In genomic region chr2:241701405-241702154, GRCh38 we compare ENCODE assay signal across 8 cellular contexts. TPM values are rescaled to one million over a fixed set of nuclear protein-coding genes. Genes with fewer than 3 reads are reported as not detected.
A peak's percentile ranks its signal among the peaks of the same experiment; 100 is the strongest.
DNase-seq lines count a peak whose midpoint lies in the region; ATAC-seq and TF ChIP-seq lines count a peak whose summit lies in the region.

Gene ING5 (plus strand): TSS chr2:241702039. CDS start chr2:241702066, 27 bp downstream.

- peaks cover 12 to 41% (median 26%) of the 10 kb centered on the region in 4 donors for H3K4me1 Mint-ChIP-seq in CD4-positive, alpha-beta memory T cell
- H3K4me1 Mint-ChIP-seq in activated CD8-positive, alpha-beta T cell treated with anti-CD3 and anti-CD28 coated beads, Interleukin-2, amount 10 ng/mL, durations not matched to agents 7 days and 5 days (ENCODE audit: low read depth), result peaks cover 24% of the 10 kb centered on the region

- H3K4me1 ChIP-seq in CD4-positive, alpha-beta memory T cell (ENCODE audit: insufficient read depth, low read length), result peaks cover 14% of the 10 kb centered on the region
- H3K4me1 ChIP-seq in ectodermal cell (ENCODE audit: control insufficient read depth, insufficient read depth, low read length), result peaks cover 7% of the 10 kb centered on the region
- peaks cover 0 to 5% of the 10 kb centered on the region in 2 donors for H3K4me1 ChIP-seq in lung (ENCODE audit: control insufficient read depth in 2 of 2, insufficient read depth in 2 of 2, low read length in 2 of 2)

- H3K27ac Mint-ChIP-seq in CD4-positive, alpha-beta memory T cell, result peak within 1 kb of the TSS; percentile 87 to 95 (median 90)
- peak within 1 kb of the TSS; percentile 90 for H3K27ac Mint-ChIP-seq in activated CD8-positive, alpha-beta T cell treated with anti-CD3 and anti-CD28 coated beads, Interleukin-2, amount 10 ng/mL, durations not matched to agents 7 days and 5 days

- H3K36me3 Mint-ChIP-seq in CD4-positive, alpha-beta memory T cell, result peaks cover 15 to 23% of the 10 kb centered on the region in 2 donors
- H3K36me3 Mint-ChIP-seq in activated CD8-positive, alpha-beta T cell treated with anti-CD3 and anti-CD28 coated beads, Interleukin-2, amount 10 ng/mL, durations not matched to agents 7 days and 5 days (ENCODE audit: low read depth), result peaks cover 20% of the 10 kb centered on the region

- CTCF ChIA-PET in CD4-positive, alpha-beta memory T cell (lab: Charles Lee; ENCODE audit: partially characterized antibody), result interaction anchor here (0.9 to 6.0 kb wide), 6 partner anchors 9 to 177 kb away, joined by 4 to 42 read pairs (median 21); partner anchors contain the start of genes D2HGDH and DTYMK
- CTCF ChIA-PET in activated CD8-positive, alpha-beta T cell treated with anti-CD3 and anti-CD28 coated beads, Interleukin-2, amount 10 ng/mL, durations not matched to agents 7 days and 5 days (lab: Charles Lee), result interaction anchor here (0.6 to 4.8 kb wide), 18 partner anchors 10 to 185 kb away, joined by 3 to 22 read pairs (median 4); partner anchors contain the start of genes ATG4B, D2HGDH and DTYMK

- no peak for TF ChIP-seq CTCF in lung (IDR thresholded peaks at IDR 0.05; ENCODE audit: control extremely low read depth, extremely low read depth)

- intact Hi-C loops in CD4-positive, alpha-beta memory T cell (cut with micrococcal nuclease), result loop anchor here (1.0 to 10.0 kb wide), 8 partner anchors 15 to 869 kb away; partner anchors contain the start of genes ATG4B, D2HGDH, DTYMK and FARP2

- no peaks in the 10 kb centered on the region for H3K27me3 ChIP-seq in CD4-positive, alpha-beta memory T cell (ENCODE audit: insufficient read depth, low read length)
- H3K27me3 ChIP-seq in ectodermal cell (ENCODE audit: control insufficient read depth, insufficient read depth, low read length, poor library complexity, severe bottlenecking) (no peaks in the 10 kb centered on the region), lung (ENCODE audit: control insufficient read depth, insufficient read depth) (no peaks in the 10 kb centered on the region)

- H3K4me3 ChIP-seq in CD4-positive, alpha-beta memory T cell (ENCODE audit: low read length in 2 of 2), result peak within 1 kb of the TSS; percentile 61 to 72
- H3K4me3 ChIP-seq in ectodermal cell (ENCODE audit: insufficient read depth, low read depth, low read length), result peak within 1 kb of the TSS; percentile 73
- peak within 1 kb of the TSS; percentile 66 for H3K4me3 ChIP-seq in lung

- H3K36me3 ChIP-seq in CD4-positive, alpha-beta memory T cell (ENCODE audit: insufficient read depth, low read length), result peaks cover 8% of the 10 kb centered on the region
- H3K36me3 ChIP-seq in ectodermal cell (ENCODE audit: control insufficient read depth, insufficient read depth, low read length), result peaks cover 13% of the 10 kb centered on the region
- peaks cover 0 to 9% of the 10 kb centered on the region in 2 donors for H3K36me3 ChIP-seq in lung (ENCODE audit: control insufficient read depth in 2 of 2, insufficient read depth in 2 of 2, low read length in 2 of 2)

- no peaks in the 10 kb centered on the region for H3K9me3 ChIP-seq in CD4-positive, alpha-beta memory T cell (ENCODE audit: control insufficient read depth in 1 of 2, low read length in 2 of 2)
- H3K9me3 ChIP-seq in ectodermal cell (ENCODE audit: control insufficient read depth, low read length) (no peaks in the 10 kb centered on the region), lung (ENCODE audit: control insufficient read depth in 2 of 2, insufficient read depth in 1 of 2, low read length in 1 of 2) (no peaks in the 10 kb centered on the region)

- peak within 1 kb of the TSS; percentile 72 for H3K27ac ChIP-seq in CD4-positive, alpha-beta memory T cell (ENCODE audit: low read depth, low read length)
- H3K27ac ChIP-seq in ectodermal cell (ENCODE audit: insufficient read depth, low read depth, low read length, poor library complexity, severe bottlenecking) (peak within 1 kb of the TSS; percentile 97), lung (ENCODE audit: low read depth in 1 of 2, low read length in 1 of 2) (peak within 1 kb of the TSS; percentile 95 to 98)

- 0% methylated on average over 96 of the region's 96 CpGs for WGBS in ectodermal cell, 2 experiments
- 0 to 1% methylated on average over 50 to 96 of the region's 96 CpGs for WGBS in lung, 2 donors

- POLR2A ChIA-PET in CD4-positive, alpha-beta memory T cell (lab: Charles Lee; ENCODE audit: partially characterized antibody), result interaction anchor here (0.5 to 8.2 kb wide), 28 partner anchors 10 to 1141 kb away, joined by 3 to 145 read pairs (median 4); partner anchors contain the start of genes ATG4B, D2HGDH, DTYMK and HDLBP
- POLR2A ChIA-PET in activated CD8-positive, alpha-beta T cell treated with anti-CD3 and anti-CD28 coated beads, Interleukin-2, amount 10 ng/mL, durations not matched to agents 7 days and 5 days (lab: Charles Lee), result interaction anchor here (0.6 to 3.6 kb wide), 10 partner anchors 14 to 1677 kb away, joined by 3 to 31 read pairs (median 4); partner anchors contain the start of genes D2HGDH, DTYMK, HDLBP and NDUFA10

- peak within 1 kb of the TSS; percentile 85 to 95 (median 89) for H3K4me3 Mint-ChIP-seq in CD4-positive, alpha-beta memory T cell
- peak within 1 kb of the TSS; percentile 86 for H3K4me3 Mint-ChIP-seq in activated CD8-positive, alpha-beta T cell treated with anti-CD3 and anti-CD28 coated beads, Interleukin-2, amount 10 ng/mL, durations not matched to agents 7 days and 5 days

- H3K27me3 Mint-ChIP-seq in CD4-positive, alpha-beta memory T cell, result no peaks in the 10 kb centered on the region
- no peaks in the 10 kb centered on the region for H3K27me3 Mint-ChIP-seq in activated CD8-positive, alpha-beta T cell treated with anti-CD3 and anti-CD28 coated beads, Interleukin-2, amount 10 ng/mL, durations not matched to agents 7 days and 5 days (ENCODE audit: low read depth)

- H3K9me3 Mint-ChIP-seq in CD4-positive, alpha-beta memory T cell, result peaks cover 0 to under 1% (median 0%) of the 10 kb centered on the region in 8 donors
- H3K9me3 Mint-ChIP-seq in activated CD8-positive, alpha-beta T cell treated with anti-CD3 and anti-CD28 coated beads, Interleukin-2, amount 10 ng/mL, durations not matched to agents 7 days and 5 days (ENCODE audit: insufficient read depth), result no peaks in the 10 kb centered on the region

- ATAC-seq in GM19463 (IDR thresholded peaks at IDR 0.05; ENCODE audit: unreplicated experiment) (peak; percentile 53), lung (ENCODE audit: insufficient read depth, low FRiP score) (peak; percentile 83)
- ATAC-seq in activated CD8-positive, alpha-beta T cell treated with anti-CD3 and anti-CD28 coated beads, Interleukin-2, amount 10 ng/mL, durations not matched to agents 7 days and 5 days, result peak; percentile 80

- peak; percentile 91 to 97 (median 95) for DNase-seq in CD4-positive, alpha-beta memory T cell
- DNase-seq in HK-2 (ENCODE audit: unreplicated experiment) (peak; percentile 97), NK-92 (lab: John Stamatoyannopoulos, UW; ENCODE audit: unreplicated experiment) (peak; percentile 51), lung (ENCODE audit: low spot score) (peak; percentile 96)
- peak; percentile 96 for DNase-seq in activated CD8-positive, alpha-beta T cell treated with anti-CD3 and anti-CD28 coated beads, Interleukin-2, amount 10 ng/mL, durations not matched to agents 7 days and 5 days
- peak; percentile 90 to 97 (median 96) for DNase-seq in stimulated activated CD4-positive, alpha-beta T cell treated with anti-CD3 and anti-CD28 coated beads, TNF-alpha, amount 100 ng/mL, for 24 hours (ENCODE audit: low read depth in 3 of 3)

RNA-seq across cellular contexts. Expression of gene ING5, which starts in this region (rescaled TPM):
- total RNA-seq in CD4-positive, alpha-beta memory T cell, result 10 to 100 TPM; 98.9 to 99.5 TPM
- 10 to 100 TPM; 19.3 to 31.7 TPM for polyA plus RNA-seq in CD4-positive, alpha-beta memory T cell
- total RNA-seq in activated CD8-positive, alpha-beta T cell treated with anti-CD3 and anti-CD28 coated beads, Interleukin-2, amount 10 ng/mL, durations not matched to agents 7 days and 5 days, result 10 to 100 TPM; 36.7 to 38.5 TPM
- 54.3 TPM for polyA plus RNA-seq in ectodermal cell (2013, experiment 1 of 4)
- polyA plus RNA-seq in ectodermal cell (2013, experiment 2 of 4), result 51.0 TPM
- 41.2 TPM for polyA plus RNA-seq in ectodermal cell (2013, experiment 3 of 4)
- polyA plus RNA-seq in ectodermal cell (2013, experiment 4 of 4), result 45.0 TPM
- 10 to 100 TPM; 29.8 to 46.8 TPM for total RNA-seq in lung
- polyA plus RNA-seq in lung, result 10 to 100 TPM; 19.2 to 32.4 TPM

Comparison
In these comparisons a context has a peak if more than half of its experiments do, and no peak if none do; other contexts are left out.
1. Peak in every context shown above with its lines: DNase-seq, ATAC-seq, H3K4me3 ChIP-seq and H3K27ac ChIP-seq.